ENCODE assay signal across 8 cellular contexts in genomic region chr7:43758029-43758860, GRCh38. TPM values are rescaled to one million over a fixed set of nuclear protein-coding genes. Genes with fewer than 3 reads are reported as not detected.
DNase-seq lines count a peak whose midpoint lies in the region; ATAC-seq and TF ChIP-seq lines count a peak whose summit lies in the region.

Gene BLVRA (plus strand): TSS chr7:43758680. CDS start chr7:43771159, 12,479 bp downstream.

- CTCF ChIA-PET in activated CD8-positive, alpha-beta memory T cell treated with anti-CD3 and anti-CD28 coated beads for 36 hours (lab: Charles Lee) = interaction anchor here (0.8 to 2.5 kb wide), 5 partner anchors 29 to 176 kb away, joined by 3 to 10 read pairs (median 3); partner anchors contain the start of genes COA1 and STK17A

- POLR2A ChIA-PET in activated CD8-positive, alpha-beta memory T cell treated with anti-CD3 and anti-CD28 coated beads for 36 hours (lab: Charles Lee) = interaction anchor here (1.3 to 1.5 kb wide), 3 partner anchors 23 to 175 kb away, joined by 3 to 7 read pairs (median 7); partner anchors contain the start of genes COA1 and STK17A

- peak; percentile 80 for ATAC-seq in HG02588 (IDR thresholded peaks at IDR 0.05; ENCODE audit: unreplicated experiment)

- H3K27me3 Mint-ChIP-seq in mesothelial cell of epicardium (ENCODE audit: low read depth) = peaks cover 28% of the 10 kb centered on the region

- peak within 1 kb of the TSS; percentile 76 for H3K4me3 Mint-ChIP-seq in mesothelial cell of epicardium

- in situ Hi-C loops in endometrial microvascular endothelial cells (cut with HindIII; ENCODE audit: inconsistent ontology term, low pct_unique_long_range_greater_than_20kb, low sequenced_read_pairs) = no loop called here

- no peak for TF ChIP-seq CTCF in mesothelial cell of epicardium (IDR thresholded peaks at IDR 0.05; ENCODE audit: unreplicated experiment)

- DNase-seq in NCI-H1417 (lab: John Stamatoyannopoulos, UW) (peak in 2 of 3 experiments; percentile 74 to 84), NCI-H1417 treated with DMSO at 0.1 percent for 48 hours (lab: John Stamatoyannopoulos, UW) (no peak), NCI-H345 (lab: John Stamatoyannopoulos, UW) (peak; percentile 60), mesothelial cell of epicardium (ENCODE audit: low spot score in 2 of 2, unreplicated experiment in 2 of 2) (peak; percentile 48 to 56)
- peak; percentile 38 to 48 for DNase-seq in stimulated activated CD8-positive, alpha-beta memory T cell treated with anti-CD3 and anti-CD28 coated beads, Interleukin-2, amount 100 ng/mL, for 1 hour (ENCODE audit: low read depth in 2 of 2)

- H3K9me3 Mint-ChIP-seq in mesothelial cell of epicardium = no peaks in the 10 kb centered on the region

- H3K36me3 Mint-ChIP-seq in mesothelial cell of epicardium = no peaks in the 10 kb centered on the region

- peaks cover 9% of the 10 kb centered on the region for H3K4me1 Mint-ChIP-seq in mesothelial cell of epicardium

- peak within 1 kb of the TSS; percentile 76 for H3K27ac Mint-ChIP-seq in mesothelial cell of epicardium

RNA-seq across cellular contexts. Expression of gene BLVRA, which starts in this region (rescaled TPM):
- 10 to 100 TPM; 32.9 to 34.0 TPM for total RNA-seq in activated CD8-positive, alpha-beta memory T cell treated with anti-CD3 and anti-CD28 coated beads for 36 hours
- total RNA-seq in endometrial microvascular endothelial cells (ENCODE audit: inconsistent ontology term) = 64.0 TPM
- total RNA-seq in mesothelial cell of epicardium = 27.3 to 29.6 TPM (median 28.9 TPM) in 3 replicates
